In genomic region chr16:24124291-24124690, GRCh38 we compare ENCODE assay signal across 19 cellular contexts.
"Had no signal": no experiment of that assay in that cellular context is flagged by ENCODE, and none has a peak within 500 bp of the region (broad histone marks: within the 10 kb centered on the region; RNA-seq: fewer than 3 reads in every experiment).

No MANE protein-coding gene starts in this region.

- H3K27me3 Mint-ChIP-seq: effector memory CD8-positive, alpha-beta T cell; naive thymus-derived CD4-positive, alpha-beta T cell; stimulated activated naive CD8-positive, alpha-beta T cell treated with anti-CD3 and anti-CD28 coated beads, Interleukin-15, Interleukin-2, amounts not matched to agents 100 ng/mL and 50 ng/mL, for 24 hours had no signal

- DNase-seq: effector memory CD8-positive, alpha-beta T cell; erythroblast; foreskin keratinocyte; left colon; left ventricle myocardium superior; mesendoderm; naive thymus-derived CD4-positive, alpha-beta T cell; nephron progenitor cell; psoas muscle; spleen; stimulated activated CD4-positive, alpha-beta T cell treated with anti-CD3 and anti-CD28 coated beads, Interleukin-15, amount 100 ng/mL, for 24 hours; stimulated activated CD4-positive, alpha-beta T cell treated with anti-CD3 and anti-CD28 coated beads, Interleukin-1b, Interleukin-23, amount 100 ng/mL, for 48 hours; stimulated activated CD4-positive, alpha-beta T cell treated with anti-CD3 and anti-CD28 coated beads, Interleukin-4, amount 100 ng/mL, for 24 hours; tibial artery; upper lobe of right lung had no signal

- H3K4me1 Mint-ChIP-seq: nephron progenitor cell had no signal

- ATAC-seq: effector memory CD8-positive, alpha-beta T cell; foreskin keratinocyte; left colon; left ventricle myocardium superior; naive thymus-derived CD4-positive, alpha-beta T cell; psoas muscle; sciatic nerve; upper lobe of right lung had no signal

- H3K9me3 ChIP-seq: neutrophil, psoas muscle, spleen, tibial artery, upper lobe of right lung, vagina had no signal

- H3K9me3 Mint-ChIP-seq: effector memory CD8-positive, alpha-beta T cell; naive thymus-derived CD4-positive, alpha-beta T cell; nephron progenitor cell; stimulated activated naive CD8-positive, alpha-beta T cell treated with anti-CD3 and anti-CD28 coated beads, Interleukin-15, Interleukin-2, amounts not matched to agents 100 ng/mL and 50 ng/mL, for 24 hours had no signal

- H3K4me3 Mint-ChIP-seq: effector memory CD8-positive, alpha-beta T cell; naive thymus-derived CD4-positive, alpha-beta T cell; nephron progenitor cell; stimulated activated naive CD8-positive, alpha-beta T cell treated with anti-CD3 and anti-CD28 coated beads, Interleukin-15, Interleukin-2, amounts not matched to agents 100 ng/mL and 50 ng/mL, for 24 hours had no signal

- H3K27ac Mint-ChIP-seq: effector memory CD8-positive, alpha-beta T cell; naive thymus-derived CD4-positive, alpha-beta T cell; nephron progenitor cell; stimulated activated naive CD8-positive, alpha-beta T cell treated with anti-CD3 and anti-CD28 coated beads, Interleukin-15, Interleukin-2, amounts not matched to agents 100 ng/mL and 50 ng/mL, for 24 hours had no signal
